ENCODE assay signal across 24 cellular contexts in the genomic region with DNA sequence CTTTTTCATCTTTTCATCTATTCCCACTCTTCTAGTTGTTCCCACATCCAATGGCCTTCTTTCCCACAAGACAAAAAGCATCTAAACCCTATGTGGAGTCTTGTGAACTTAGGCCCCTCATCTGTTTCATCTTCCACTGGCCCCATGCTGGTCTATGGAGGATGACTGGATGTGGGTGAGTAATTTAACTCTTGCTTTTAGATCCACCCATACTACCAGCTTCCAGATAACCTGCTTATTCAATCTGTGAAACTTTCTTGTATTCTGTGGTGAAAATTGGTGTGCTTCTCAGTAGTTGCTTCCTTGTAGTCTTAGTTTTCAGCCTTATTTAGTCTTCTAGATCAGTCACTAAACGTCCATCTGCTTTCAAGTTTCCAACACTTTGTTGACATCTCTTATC.
"Had no signal": no experiment of that assay in that cellular context is flagged by ENCODE, and none has a peak within 500 bp of the region (broad histone marks: within the 10 kb centered on the region; RNA-seq: fewer than 3 reads in every experiment).

No MANE protein-coding gene starts in this region.

- ATAC-seq: stimulated activated memory B cell treated with anti-CD40 and anti-IgM and Interleukin-4, amounts not matched to agents 10 μg/mL and 1 μg/mL and 100 μg/mL, for 72 hours; stimulated activated naive B cell treated with anti-CD40 and anti-IgM and Interleukin-4, amounts not matched to agents 10 μg/mL and 1 μg/mL and 100 μg/mL, for 72 hours; stimulated activated naive CD8-positive, alpha-beta T cell treated with anti-CD3 and anti-CD28 coated beads, Interleukin-15, amount 100 ng/mL, for 72 hours; stimulated activated naive CD8-positive, alpha-beta T cell treated with anti-CD3 and anti-CD28 coated beads, Interleukin-15, Interleukin-2, amounts not matched to agents 100 U/mL and 50 U/mL, for 24 hours; upper lobe of right lung had no signal

- FAIRE-seq: urothelium cell line had no signal

- H3K27me3 Mint-ChIP-seq: stimulated activated naive B cell treated with anti-CD40 and anti-IgM and Interleukin-4, amounts not matched to agents 10 μg/mL and 1 μg/mL and 100 μg/mL, for 72 hours; stimulated activated naive CD8-positive, alpha-beta T cell treated with anti-CD3 and anti-CD28 coated beads, Interleukin-15, amount 100 ng/mL, for 72 hours had no signal

- H3K4me1 Mint-ChIP-seq: stimulated activated memory B cell treated with anti-CD40 and anti-IgM and Interleukin-4, amounts not matched to agents 10 μg/mL and 1 μg/mL and 100 μg/mL, for 72 hours; stimulated activated naive B cell treated with anti-CD40 and anti-IgM and Interleukin-4, amounts not matched to agents 10 μg/mL and 1 μg/mL and 100 μg/mL, for 72 hours; stimulated activated naive CD8-positive, alpha-beta T cell treated with anti-CD3 and anti-CD28 coated beads, Interleukin-15, amount 100 ng/mL, for 72 hours had no signal

- H3K9me3 Mint-ChIP-seq: stimulated activated naive B cell treated with anti-CD40 and anti-IgM and Interleukin-4, amounts not matched to agents 10 μg/mL and 1 μg/mL and 100 μg/mL, for 72 hours; stimulated activated naive CD8-positive, alpha-beta T cell treated with anti-CD3 and anti-CD28 coated beads, Interleukin-15, amount 100 ng/mL, for 72 hours; stimulated activated naive CD8-positive, alpha-beta T cell treated with anti-CD3 and anti-CD28 coated beads, Interleukin-15, Interleukin-2, amounts not matched to agents 100 ng/mL and 50 ng/mL, for 24 hours; type B pancreatic cell had no signal

- H3K4me3 Mint-ChIP-seq: stimulated activated memory B cell treated with anti-CD40 and anti-IgM and Interleukin-4, amounts not matched to agents 10 μg/mL and 1 μg/mL and 100 μg/mL, for 72 hours; stimulated activated naive B cell treated with anti-CD40 and anti-IgM and Interleukin-4, amounts not matched to agents 10 μg/mL and 1 μg/mL and 100 μg/mL, for 72 hours; stimulated activated naive CD8-positive, alpha-beta T cell treated with anti-CD3 and anti-CD28 coated beads, Interleukin-15, amount 100 ng/mL, for 72 hours; stimulated activated naive CD8-positive, alpha-beta T cell treated with anti-CD3 and anti-CD28 coated beads, Interleukin-15, Interleukin-2, amounts not matched to agents 100 ng/mL and 50 ng/mL, for 24 hours; type B pancreatic cell had no signal

- H3K27ac Mint-ChIP-seq: stimulated activated memory B cell treated with anti-CD40 and anti-IgM and Interleukin-4, amounts not matched to agents 10 μg/mL and 1 μg/mL and 100 μg/mL, for 72 hours; stimulated activated naive B cell treated with anti-CD40 and anti-IgM and Interleukin-4, amounts not matched to agents 10 μg/mL and 1 μg/mL and 100 μg/mL, for 72 hours; stimulated activated naive CD8-positive, alpha-beta T cell treated with anti-CD3 and anti-CD28 coated beads, Interleukin-15, amount 100 ng/mL, for 72 hours; stimulated activated naive CD8-positive, alpha-beta T cell treated with anti-CD3 and anti-CD28 coated beads, Interleukin-15, Interleukin-2, amounts not matched to agents 100 ng/mL and 50 ng/mL, for 24 hours; type B pancreatic cell had no signal

- H3K36me3 Mint-ChIP-seq: stimulated activated memory B cell treated with anti-CD40 and anti-IgM and Interleukin-4, amounts not matched to agents 10 μg/mL and 1 μg/mL and 100 μg/mL, for 72 hours; stimulated activated naive B cell treated with anti-CD40 and anti-IgM and Interleukin-4, amounts not matched to agents 10 μg/mL and 1 μg/mL and 100 μg/mL, for 72 hours; type B pancreatic cell had no signal

- DNase-seq: stimulated activated CD4-positive, alpha-beta T cell treated with anti-CD3 and anti-CD28 coated beads, Interleukin-2, amount 100 ng/mL, for 48 hours; stimulated activated CD4-positive, alpha-beta T cell treated with anti-CD3 and anti-CD28 coated beads, Interleukin-4, amount 100 ng/mL, for 1 hour; stimulated activated CD4-positive, alpha-beta T cell treated with anti-CD3 and anti-CD28 coated beads, Interleukin-4, amount 100 ng/mL, for 24 hours; stimulated activated CD4-positive, alpha-beta T cell treated with anti-CD3 and anti-CD28 coated beads, Interleukin-4, amount 100 ng/mL, for 4 hours; stimulated activated CD8-positive, alpha-beta memory T cell treated with anti-CD3 and anti-CD28 coated beads, Interleukin-4, amount 100 ng/mL, for 48 hours; stimulated activated naive B cell treated with anti-CD40 and anti-IgM and Interleukin-4, amounts not matched to agents 10 μg/mL and 1 μg/mL and 100 μg/mL, for 72 hours; stimulated activated naive CD4-positive, alpha-beta T cell; stimulated activated naive CD4-positive, alpha-beta T cell treated with Interleukin-2 at 50 U/mL for 16 hours; stimulated activated naive CD8-positive, alpha-beta T cell treated with anti-CD3 and anti-CD28 coated beads, Interleukin-15, amount 100 ng/mL, for 72 hours; stimulated activated naive CD8-positive, alpha-beta T cell treated with anti-CD3 and anti-CD28 coated beads, Interleukin-15, Interleukin-2, amounts not matched to agents 100 U/mL and 50 U/mL, for 24 hours; stomach; substantia nigra; testis; thyroid gland; tibial artery; transverse colon; trophoblast cell; upper lobe of left lung; upper lobe of right lung; uterus had no signal
